In genomic region chr5:172582940-172583339, GRCh38 we compare ENCODE assay signal across 15 cellular contexts. TPM values are rescaled to one million over a fixed set of nuclear protein-coding genes. Genes with fewer than 3 reads are reported as not detected.
DNase-seq lines count a peak whose midpoint lies in the region; ATAC-seq and TF ChIP-seq lines count a peak whose summit lies in the region.
"Had no signal": no experiment of that assay in that cellular context is flagged by ENCODE, and none has a peak within 500 bp of the region (broad histone marks: within the 10 kb centered on the region; RNA-seq: fewer than 3 reads in every experiment).

No MANE protein-coding gene starts in this region.

- no peak overlapping the region for H3K4me3 ChIP-seq in heart left ventricle
- no peak overlapping the region for H3K4me3 ChIP-seq in lower lobe of right lung
- no peak overlapping the region for H3K4me3 ChIP-seq in skeletal muscle tissue (ENCODE audit: low read length in 3 of 3)
- no peak overlapping the region for H3K4me3 ChIP-seq in vagina
- no peak overlapping the region for H3K4me3 ChIP-seq in effector memory CD4-positive, alpha-beta T cell (ENCODE audit: insufficient read depth, low read depth, low read length, poor library complexity, severe bottlenecking)
- H3K4me3 ChIP-seq: MG63 had no signal

- TF ChIP-seq CTCF in heart left ventricle (IDR thresholded peaks at IDR 0.05) (no peak), lower lobe of right lung (IDR thresholded peaks at IDR 0.05) (no peak), vagina (IDR thresholded peaks at IDR 0.05) (no peak)

- no peaks in the 10 kb centered on the region for H3K36me3 ChIP-seq in heart left ventricle
- H3K36me3 ChIP-seq in lower lobe of right lung = no peaks in the 10 kb centered on the region
- no peaks in the 10 kb centered on the region for H3K36me3 ChIP-seq in skeletal muscle tissue (ENCODE audit: control insufficient read depth in 3 of 3, insufficient read depth in 3 of 3, low read length in 3 of 3)
- H3K36me3 ChIP-seq in vagina = no peaks in the 10 kb centered on the region
- no peaks in the 10 kb centered on the region for H3K36me3 ChIP-seq in effector memory CD4-positive, alpha-beta T cell (ENCODE audit: control insufficient read depth, insufficient read depth, low read length)
- H3K36me3 ChIP-seq: MG63 had no signal

- H3K9me3 ChIP-seq in heart left ventricle = no peaks in the 10 kb centered on the region
- H3K9me3 ChIP-seq in lower lobe of right lung = no peaks in the 10 kb centered on the region
- H3K9me3 ChIP-seq in skeletal muscle tissue (ENCODE audit: control insufficient read depth in 3 of 3, low read length in 3 of 3) = no peaks in the 10 kb centered on the region
- no peaks in the 10 kb centered on the region for H3K9me3 ChIP-seq in vagina
- no peaks in the 10 kb centered on the region for H3K9me3 ChIP-seq in effector memory CD4-positive, alpha-beta T cell (ENCODE audit: control insufficient read depth, low read length)
- H3K9me3 ChIP-seq: MG63 had no signal

- WGBS in heart left ventricle, 4 donors = 89 to 97% (median 95%) methylated on average over 6 of the region's 6 CpGs

- ATAC-seq in heart left ventricle (no peak), Right ventricle myocardium superior (ENCODE audit: poor library complexity) (no peak), lower lobe of right lung (no peak), HG02981 (IDR thresholded peaks at IDR 0.05; ENCODE audit: unreplicated experiment) (no peak)

- peaks cover 0 to 81% (median 49%) of the 10 kb centered on the region in 12 donors for H3K4me1 ChIP-seq in heart left ventricle
- peaks cover 30% of the 10 kb centered on the region for H3K4me1 ChIP-seq in lower lobe of right lung
- peaks cover 20 to 30% (median 30%) of the 10 kb centered on the region in 3 donors for H3K4me1 ChIP-seq in skeletal muscle tissue (ENCODE audit: control insufficient read depth in 3 of 3, insufficient read depth in 3 of 3, low read length in 3 of 3)
- H3K4me1 ChIP-seq in vagina = peaks cover 7% of the 10 kb centered on the region
- no peaks in the 10 kb centered on the region for H3K4me1 ChIP-seq in effector memory CD4-positive, alpha-beta T cell (ENCODE audit: control insufficient read depth, insufficient read depth, low read length, poor library complexity, severe bottlenecking)

- H3K27me3 ChIP-seq in heart left ventricle (no peaks in the 10 kb centered on the region), lower lobe of right lung (ENCODE audit: low read depth) (no peaks in the 10 kb centered on the region), skeletal muscle tissue (ENCODE audit: control insufficient read depth in 3 of 3, insufficient read depth in 3 of 3, low read length in 3 of 3) (peaks cover 0 to 5% (median 5%) of the 10 kb centered on the region in 3 donors), vagina (no peaks in the 10 kb centered on the region)
- H3K27me3 ChIP-seq in effector memory CD4-positive, alpha-beta T cell (replicated peaks; ENCODE audit: control insufficient read depth, insufficient read depth, low read length, poor library complexity, severe bottlenecking) = no peaks in the 10 kb centered on the region

- H3K27ac ChIP-seq in heart left ventricle = peak overlapping the region; percentile 61 to 97 (median 87)
- H3K27ac ChIP-seq in lower lobe of right lung = peak overlapping the region; percentile 85
- H3K27ac ChIP-seq in skeletal muscle tissue (ENCODE audit: low read depth, low read length) = peak overlapping the region; percentile 68
- peak overlapping the region; percentile 40 for H3K27ac ChIP-seq in vagina
- H3K27ac ChIP-seq in effector memory CD4-positive, alpha-beta T cell (ENCODE audit: insufficient read depth, low read length, poor library complexity, severe bottlenecking) = no peak overlapping the region

- H3K9ac ChIP-seq in skeletal muscle tissue (ENCODE audit: low read depth in 1 of 3, low read length in 3 of 3) = no peak overlapping the region

- intact Hi-C loops in heart left ventricle (cut with DNase I) (loop anchor here in 6 of 10 donors (2.0 to 10.0 kb wide), 5 partner anchors 62 to 112 kb away; partner anchors contain the start of gene NEURL1B (in 1 of the 6)), Right ventricle myocardium superior (cut with DNase I) (loop anchor here (10.0 kb wide), 2 partner anchors 62 to 112 kb away; partner anchors contain the start of gene NEURL1B), lower lobe of right lung (cut with DNase I) (no loop called here), vagina (cut with DNase I) (no loop called here)

- peak in 1 of 5 donors; percentile 42 for DNase-seq in heart left ventricle
- no peak for DNase-seq in Right ventricle myocardium superior
- no peak for DNase-seq in lower lobe of right lung
- no peak for DNase-seq in vagina (ENCODE audit: extremely low spot score in 2 of 2)
- no peak for DNase-seq in effector memory CD4-positive, alpha-beta T cell
- DNase-seq in stimulated activated CD4-positive, alpha-beta T cell treated with anti-CD3 and anti-CD28 coated beads, Interleukin-1b, Interleukin-23, amount 100 ng/mL, for 48 hours = no peak
- DNase-seq: CD4-positive, alpha-beta memory T cell; H7; Karpas-422; MG63; NCI-H1092; NCI-H2081 treated with DMSO at 0.1 percent for 48 hours; NCI-H510A treated with DMSO at 0.1 percent for 48 hours had no signal

- TF ChIP-seq POLR2A in heart left ventricle (IDR thresholded peaks at IDR 0.05) = no peak
- TF ChIP-seq POLR2A in vagina (IDR thresholded peaks at IDR 0.05) = no peak

RNA-seq across cellular contexts. Expression of gene NEURL1B, which starts 58.1 kb away (rescaled TPM):
- 10 to 100 TPM; 16.1 to 47.1 (median 25.8) TPM for total RNA-seq in heart left ventricle
- polyA plus RNA-seq in heart left ventricle = 10 to 100 TPM; 11.8 to 37.9 TPM
- total RNA-seq in Right ventricle myocardium superior = 28.8 TPM
- total RNA-seq in lower lobe of right lung = 24.8 TPM
- total RNA-seq in skeletal muscle tissue = 23.0 TPM
- 30.9 TPM for total RNA-seq in vagina

Comparison
In these comparisons a context has a peak if more than half of its experiments do, and no peak if none do; other contexts are left out.
1. intact Hi-C loops: an anchor here in heart left ventricle (2.0 to 10.0 kb wide) and Right ventricle myocardium superior (10.0 kb wide); none called in lower lobe of right lung and vagina.